In genomic region chr3:47283193-47283537, GRCh38 we compare ENCODE assay signal across 8 cellular contexts. TPM values are rescaled to one million over a fixed set of nuclear protein-coding genes. Genes with fewer than 3 reads are reported as not detected.
DNase-seq lines count a peak whose midpoint lies in the region; TF ChIP-seq lines count a peak whose summit lies in the region.

No MANE protein-coding gene starts in this region.

- H3K36me3 ChIP-seq in Peyer's patch: peaks cover 0 to 10% (median 0%) of the 10 kb centered on the region in 3 donors

- H3K27ac ChIP-seq in Peyer's patch: peak overlapping the region; percentile 86 to 95 (median 90)
- H3K27ac ChIP-seq in substantia nigra (ENCODE audit: low read depth, low read length, poor library complexity, severe bottlenecking): peak overlapping the region; percentile 91

- peaks cover 51% of the 10 kb centered on the region for H3K4me1 Mint-ChIP-seq in activated T-cell treated with anti-CD3 and anti-CD28 coated beads, Interleukin-2, amount 50 U/mL, for 24 hours (ENCODE audit: low read depth)

- H3K4me3 ChIP-seq in Peyer's patch (peak overlapping the region; percentile 62 to 83 (median 75)), choroid plexus epithelial cell (ENCODE audit: low read depth, low read length) (peak overlapping the region; percentile 98)

- peaks cover 56% of the 10 kb centered on the region for H3K36me3 Mint-ChIP-seq in activated T-cell treated with anti-CD3 and anti-CD28 coated beads, Interleukin-2, amount 50 U/mL, for 24 hours (ENCODE audit: low read depth)

- H3K27ac Mint-ChIP-seq in activated T-cell treated with anti-CD3 and anti-CD28 coated beads, Interleukin-2, amount 50 U/mL, for 24 hours: peak overlapping the region; percentile 99

- no peaks in the 10 kb centered on the region for H3K9me3 Mint-ChIP-seq in activated T-cell treated with anti-CD3 and anti-CD28 coated beads, Interleukin-2, amount 50 U/mL, for 24 hours

- H3K4me1 ChIP-seq in Peyer's patch: peaks cover 0 to 22% (median 10%) of the 10 kb centered on the region in 4 donors

- no peaks in the 10 kb centered on the region for H3K9me3 ChIP-seq in Peyer's patch

- DNase-seq in activated T-cell treated with anti-CD3 and anti-CD28 coated beads, Interleukin-2, amount 50 U/mL, for 24 hours: no peak
- DNase-seq in activated T-cell treated with anti-CD3 and anti-CD28 coated beads for 4 hours: no peak
- DNase-seq in Peyer's patch: peak in 2 of 3 donors; percentile 43 to 61
- DNase-seq in choroid plexus epithelial cell (ENCODE audit: low read depth): no peak
- peak; percentile 26 to 28 for DNase-seq in lung microvascular endothelial cell (ENCODE audit: low read depth in 2 of 2)
- peak in 9 of 49 donors; percentile 19 to 51 (median 39) for DNase-seq in substantia nigra (lab: John Stamatoyannopoulos, UW)
- no peak for DNase-seq in NCI-H1105 (lab: John Stamatoyannopoulos, UW)
- no peak for DNase-seq in NCI-H187 (lab: John Stamatoyannopoulos, UW)

- H3K4me3 Mint-ChIP-seq in activated T-cell treated with anti-CD3 and anti-CD28 coated beads, Interleukin-2, amount 50 U/mL, for 24 hours: peak overlapping the region; percentile 100

- H3K27me3 ChIP-seq in Peyer's patch: no peaks in the 10 kb centered on the region

- no peak for TF ChIP-seq POLR2A in Peyer's patch (IDR thresholded peaks at IDR 0.05)

- TF ChIP-seq CTCF in Peyer's patch (IDR thresholded peaks at IDR 0.05): no peak
- no peak for TF ChIP-seq CTCF in choroid plexus epithelial cell (conservative IDR thresholded peaks at IDR 0.05; ENCODE audit: low read depth, low read length)

- no peaks in the 10 kb centered on the region for H3K27me3 Mint-ChIP-seq in activated T-cell treated with anti-CD3 and anti-CD28 coated beads, Interleukin-2, amount 50 U/mL, for 24 hours

RNA-seq across cellular contexts. Expression of gene KLHL18, which starts 0.4 kb away (rescaled TPM):
- total RNA-seq in Peyer's patch: 10 to 100 TPM; 12.1 to 19.5 (median 16.6) TPM
- total RNA-seq in lung microvascular endothelial cell: 14.9 and 15.5 TPM in 2 replicates

RNA-seq across cellular contexts. Expression of gene KIF9, which starts 0.6 kb away (rescaled TPM):
- total RNA-seq in Peyer's patch: 10 to 100 TPM in 2 of 4 donors, 1 to 10 TPM in 2; 6.9 to 44.6 (median 10.8) TPM
- total RNA-seq in lung microvascular endothelial cell: 6.1 and 7.1 TPM in 2 replicates

Comparison
In these comparisons a context has a peak if more than half of its experiments do, and no peak if none do; other contexts are left out.
1. DNase-seq: peak in Peyer's patch (2 of 3) and lung microvascular endothelial cell (2 of 2); none in activated T-cell treated with anti-CD3 and anti-CD28 coated beads, Interleukin-2, amount 50 U/mL, for 24 hours (single experiment), activated T-cell treated with anti-CD3 and anti-CD28 coated beads for 4 hours (single experiment), choroid plexus epithelial cell (single experiment), NCI-H1105 (single experiment) and NCI-H187 (0 of 2).